In the genomic region with DNA sequence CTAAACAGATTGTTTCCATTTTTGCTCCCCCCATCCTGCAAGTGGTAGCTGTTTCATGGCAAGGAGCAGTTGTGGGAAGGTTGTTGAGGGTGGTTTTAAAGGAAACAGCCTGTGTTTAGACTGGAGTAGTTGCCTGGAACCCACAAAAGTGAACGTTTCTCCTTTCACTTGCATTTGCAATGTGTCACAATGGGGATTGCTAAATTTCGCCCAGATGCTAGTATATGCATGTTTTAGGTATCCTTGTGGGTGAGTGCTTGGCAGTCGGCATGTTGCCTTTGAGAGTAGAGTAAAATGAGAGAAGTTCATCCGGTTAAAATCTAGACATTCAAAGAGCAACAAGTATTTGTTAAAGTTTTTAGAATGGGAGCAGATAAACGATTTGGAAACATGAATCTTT, we compare ENCODE assay signal across 23 cellular contexts.
DNase-seq lines count a peak whose midpoint lies in the region; ATAC-seq, FAIRE-seq and TF ChIP-seq lines count a peak whose summit lies in the region.
"Had no signal": no experiment of that assay in that cellular context is flagged by ENCODE, and none has a peak within 500 bp of the region (broad histone marks: within the 10 kb centered on the region; RNA-seq: fewer than 3 reads in every experiment).

No MANE protein-coding gene starts in this region.

- H4K20me1 ChIP-seq in mammary epithelial cell (ENCODE audit: insufficient read depth, low read length), result no peaks in the 10 kb centered on the region
- H4K20me1 ChIP-seq: BLaER1 had no signal

- H3K9me3 ChIP-seq in mammary epithelial cell (replicated peaks; ENCODE audit: insufficient read depth, low read length), result peaks cover 12% of the 10 kb centered on the region
- H3K9me3 ChIP-seq: BLaER1, Caco-2 had no signal

- intact Hi-C loops in MCF 10A (cut with micrococcal nuclease), result loop anchor here (5.0 kb wide), 6 partner anchors 103 to 1497 kb away; no protein-coding TSS in a partner anchor
- intact Hi-C loops in mammary epithelial cell (cut with micrococcal nuclease), result no loop called here

- dilution Hi-C loops in mammary epithelial cell (cut with HindIII; ENCODE audit: low sequenced_read_pairs), result no loop called here

- H3K9ac ChIP-seq in mammary epithelial cell (ENCODE audit: insufficient read depth, low read length), result no peak overlapping the region
- H3K9ac ChIP-seq: BLaER1 had no signal

- H2AFZ ChIP-seq in mammary epithelial cell (ENCODE audit: low read depth, low read length), result no peak overlapping the region

- DNase-seq in MCF 10A (ENCODE audit: unreplicated experiment) (peak; percentile 28), mammary epithelial cell (no peak), bronchial epithelial cell (ENCODE audit: low read depth) (peak; percentile 77), fibroblast of gingiva (ENCODE audit: low read depth) (peak; percentile 16), HK-2 (ENCODE audit: unreplicated experiment) (no peak), NAMALWA (ENCODE audit: low spot score) (no peak), foreskin keratinocyte (no peak)
- no peak for DNase-seq in activated effector memory CD4-positive, alpha-beta T cell treated with Interleukin-2 at 50 U/mL for 16 hours
- DNase-seq: Caco-2; CD4-positive, CD25-positive, alpha-beta regulatory T cell; CD8-positive, alpha-beta T cell; DMS153; DND-41; GOT3; H9 had no signal

- no peaks in the 10 kb centered on the region for H3K36me3 Mint-ChIP-seq in MCF 10A (ENCODE audit: insufficient read depth, unreplicated experiment)
- H3K36me3 Mint-ChIP-seq: CD4-positive, CD25-positive, alpha-beta regulatory T cell; CD8-positive, alpha-beta T cell had no signal

- CTCF ChIA-PET in MCF 10A (lab: Yijun Ruan, JAX), result interaction anchor here (0.6 kb wide), 1 partner anchor 1955 kb away, joined by 3 read pairs; no protein-coding TSS in a partner anchor
- CTCF ChIA-PET in mammary epithelial cell (lab: Charles Lee; ENCODE audit: low non-redundant PET), result no interaction called here

- peaks cover 10% of the 10 kb centered on the region for H3K4me1 Mint-ChIP-seq in MCF 10A (ENCODE audit: insufficient read depth, unreplicated experiment)
- H3K4me1 Mint-ChIP-seq: B cell; CD4-positive, CD25-positive, alpha-beta regulatory T cell had no signal

- no peak for FAIRE-seq in bronchial epithelial cell (lab: Jason Lieb, UNC)
- FAIRE-seq: A204.1, G401.6, GM12892 had no signal

- 3% methylated on average over 5 of the region's 5 CpGs for WGBS in mammary epithelial cell (ENCODE audit: low coverage, missing lambda C conversion rate)

- no peaks in the 10 kb centered on the region for H3K9me3 Mint-ChIP-seq in MCF 10A (ENCODE audit: unreplicated experiment)
- H3K9me3 Mint-ChIP-seq: CD8-positive, alpha-beta T cell; H9 had no signal

- H3K27me3 ChIP-seq in mammary epithelial cell (ENCODE audit: insufficient read depth, low read length), result no peaks in the 10 kb centered on the region
- no peaks in the 10 kb centered on the region for H3K27me3 ChIP-seq in bronchial epithelial cell (ENCODE audit: control insufficient read depth, insufficient read depth, low read length)
- no peaks in the 10 kb centered on the region for H3K27me3 ChIP-seq in foreskin keratinocyte
- H3K27me3 ChIP-seq: BLaER1 had no signal

- POLR2A ChIA-PET in MCF 10A (lab: Yijun Ruan, JAX), result no interaction called here

- H3K36me3 ChIP-seq in mammary epithelial cell (ENCODE audit: insufficient read depth, low read length), result no peaks in the 10 kb centered on the region
- H3K36me3 ChIP-seq in bronchial epithelial cell (ENCODE audit: control insufficient read depth, insufficient read depth, low read length), result no peaks in the 10 kb centered on the region
- H3K36me3 ChIP-seq: BLaER1 had no signal

- in situ Hi-C loops in mammary epithelial cell (cut with MboI; ENCODE audit: low sequenced_read_pairs in 2 of 2), result no loop called here

- H3K27ac ChIP-seq in mammary epithelial cell (ENCODE audit: insufficient read depth, low read depth, low read length) (no peak overlapping the region), foreskin keratinocyte (no peak overlapping the region)
- H3K27ac ChIP-seq: 22Rv1, BLaER1, C4-2B had no signal

- H3K4me3 ChIP-seq in mammary epithelial cell (replicated peaks in 1 of 3; ENCODE audit: insufficient read depth in 1 of 3, low read depth in 2 of 3, low read length in 3 of 3), result no peak overlapping the region
- no peak overlapping the region for H3K4me3 ChIP-seq in bronchial epithelial cell (ENCODE audit: low read depth, low read length)
- H3K4me3 ChIP-seq: BLaER1 had no signal

- H3K4me1 ChIP-seq in mammary epithelial cell (ENCODE audit: insufficient read depth, low read length) (no peaks in the 10 kb centered on the region), foreskin keratinocyte (no peaks in the 10 kb centered on the region)
- H3K4me1 ChIP-seq: BLaER1, Caco-2 had no signal

- H3K4me2 ChIP-seq in mammary epithelial cell (ENCODE audit: insufficient read depth, low read depth, low read length), result no peak overlapping the region
- H3K4me2 ChIP-seq: BLaER1 had no signal

- no peaks in the 10 kb centered on the region for H3K79me2 ChIP-seq in mammary epithelial cell (ENCODE audit: insufficient read depth, low read length)

- H3K4me3 Mint-ChIP-seq in MCF 10A (ENCODE audit: unreplicated experiment), result no peak overlapping the region
- H3K4me3 Mint-ChIP-seq: B cell; CD4-positive, CD25-positive, alpha-beta regulatory T cell; CD8-positive, alpha-beta T cell; H9 had no signal

- no peaks in the 10 kb centered on the region for H3K27me3 Mint-ChIP-seq in MCF 10A (ENCODE audit: insufficient read depth, unreplicated experiment)
- H3K27me3 Mint-ChIP-seq: B cell had no signal

- ATAC-seq in foreskin keratinocyte, result no peak
- ATAC-seq: CD8-positive, alpha-beta T cell; HCT116 had no signal

- BruUV-seq in MCF 10A (replicated peaks; lab: Mats Ljungman, UMichigan), result no TSS peak
- no TSS peak for BruUV-seq in mammary epithelial cell (replicated peaks; lab: Mats Ljungman, UMichigan)

- H3K27ac Mint-ChIP-seq in MCF 10A (ENCODE audit: low read depth, unreplicated experiment), result no peak overlapping the region
- H3K27ac Mint-ChIP-seq: B cell; CD4-positive, CD25-positive, alpha-beta regulatory T cell; CD8-positive, alpha-beta T cell; H9 had no signal

- no peak for TF ChIP-seq CTCF in MCF 10A (IDR thresholded peaks at IDR 0.05; ENCODE audit: unreplicated experiment)
- no peak for TF ChIP-seq CTCF in mammary epithelial cell (conservative IDR thresholded peaks at IDR 0.05 in 1 of 2, IDR thresholded peaks at IDR 0.05 in 1 of 2; ENCODE audit: extremely low read depth in 1 of 2, insufficient read depth in 1 of 2, low read depth in 1 of 2, low read length in 2 of 2)
- no peak for TF ChIP-seq CTCF in bronchial epithelial cell (IDR thresholded peaks at IDR 0.05; ENCODE audit: insufficient read depth, low read length, severe bottlenecking)
- no peak for TF ChIP-seq CTCF in foreskin keratinocyte (conservative IDR thresholded peaks at IDR 0.05)

Comparison
In these comparisons a context has a peak if more than half of its experiments do, and no peak if none do; other contexts are left out.
1. DNase-seq: peak in MCF 10A (single experiment), bronchial epithelial cell (single experiment) and fibroblast of gingiva (single experiment); none in mammary epithelial cell (single experiment), HK-2 (single experiment), NAMALWA (single experiment), foreskin keratinocyte (0 of 2) and activated effector memory CD4-positive, alpha-beta T cell treated with Interleukin-2 at 50 U/mL for 16 hours (single experiment).